In genomic region chr9:87519415-87519989, GRCh38 we compare ENCODE assay signal across 16 cellular contexts. TPM values are rescaled to one million over a fixed set of nuclear protein-coding genes. Genes with fewer than 3 reads are reported as not detected.
DNase-seq lines count a peak whose midpoint lies in the region; ATAC-seq and TF ChIP-seq lines count a peak whose summit lies in the region.
"Had no signal": no experiment of that assay in that cellular context is flagged by ENCODE, and none has a peak within 500 bp of the region (broad histone marks: within the 10 kb centered on the region; RNA-seq: fewer than 3 reads in every experiment).

No MANE protein-coding gene starts in this region.

- no peak overlapping the region for H2BK120ac ChIP-seq in neuronal stem cell (ENCODE audit: low read depth, low read length)

- H4K91ac ChIP-seq in neuronal stem cell (ENCODE audit: low read depth, low read length, poor library complexity): no peak overlapping the region

- no peak overlapping the region for H2AK5ac ChIP-seq in neuronal stem cell (ENCODE audit: low read depth, low read length)

- intact Hi-C loops in upper lobe of right lung (cut with DNase I): no loop called here

- H2BK5ac ChIP-seq in neuronal stem cell (ENCODE audit: low read length): no peak overlapping the region

- H2AFZ ChIP-seq in neuronal stem cell (ENCODE audit: low read length): no peak overlapping the region

- ATAC-seq in upper lobe of right lung (no peak), GM21528 (IDR thresholded peaks at IDR 0.05; ENCODE audit: low FRiP score, unreplicated experiment) (no peak)
- ATAC-seq: activated CD8-positive, alpha-beta T cell treated with anti-CD3 and anti-CD28 coated beads for 36 hours; activated T-cell treated with anti-CD3 and anti-CD28 coated beads, Interleukin-2, amount 50 U/mL, for 4 hours had no signal

- no peak overlapping the region for H3K18ac ChIP-seq in neuronal stem cell (ENCODE audit: low read length)

- TF ChIP-seq CTCF in upper lobe of right lung (IDR thresholded peaks at IDR 0.05): no peak

- WGBS in HUES64: 49% methylated on average over 5 of the region's 5 CpGs
- WGBS in neuronal stem cell (ENCODE audit: extremely low coverage in 2 of 2, insufficient read length in 2 of 2, insufficient replicate concordance in 1 of 2), 2 donors: no CpG with 5 or more reads among the region's 5 CpGs

- no peak overlapping the region for H2BK15ac ChIP-seq in neuronal stem cell (ENCODE audit: low read length)

- DNase-seq in ecto neural progenitor cell (ENCODE audit: low spot score): peak; percentile 17
- no peak for DNase-seq in neuronal stem cell (ENCODE audit: low spot score)
- no peak for DNase-seq in upper lobe of right lung
- no peak for DNase-seq in HT-29 (ENCODE audit: low spot score)
- DNase-seq in LoVo (ENCODE audit: low spot score): no peak
- DNase-seq: activated CD8-positive, alpha-beta T cell treated with anti-CD3 and anti-CD28 coated beads for 36 hours; activated naive CD4-positive, alpha-beta T cell treated with anti-CD3 and anti-CD28 coated beads, Interleukin-2, amount 50 U/mL, for 16 hours; activated T-cell treated with anti-CD3 and anti-CD28 coated beads, Interleukin-2, amount 50 U/mL, for 4 hours; kidney; NCI-H1417 treated with DMSO at 0.1 percent for 48 hours; NCI-H69; spleen had no signal

- peak overlapping the region; percentile 9; the same call in 1 of the 2 replicates for H3K27ac ChIP-seq in HUES64 (ENCODE audit: low read depth, low read length)
- H3K27ac ChIP-seq in neuronal stem cell (replicated peaks; ENCODE audit: low read length): no peak overlapping the region
- H3K27ac ChIP-seq in upper lobe of right lung: peak overlapping the region; percentile 55
- H3K27ac ChIP-seq: prostate gland, VCaP had no signal

- H3K79me1 ChIP-seq in neuronal stem cell (ENCODE audit: low read depth, low read length): peaks cover 4% of the 10 kb centered on the region

- H3K4me1 ChIP-seq in HUES64 (ENCODE audit: insufficient read depth, low read length): peaks cover 33% of the 10 kb centered on the region
- H3K4me1 ChIP-seq in neuronal stem cell (ENCODE audit: control insufficient read depth in 2 of 2, insufficient read depth in 1 of 2, low read depth in 1 of 2, low read length in 2 of 2): peaks cover 2 to 16% of the 10 kb centered on the region in 2 donors
- H3K4me1 ChIP-seq in upper lobe of right lung: peaks cover 52% of the 10 kb centered on the region
- H3K4me1 ChIP-seq: prostate gland had no signal

- H3K14ac ChIP-seq in neuronal stem cell (ENCODE audit: low read length): no peak overlapping the region

- H3K9ac ChIP-seq in HUES64 (ENCODE audit: low read depth, low read length) (no peak overlapping the region), neuronal stem cell (ENCODE audit: low read depth, low read length, poor library complexity) (peak overlapping the region; percentile 25)

- no peak overlapping the region for H2BK12ac ChIP-seq in neuronal stem cell (ENCODE audit: low read length)

- H3K36me3 ChIP-seq in HUES64 (ENCODE audit: insufficient read depth, low read length): peaks cover 6% of the 10 kb centered on the region; the same call in 1 of the 2 replicates
- peaks cover 2 to 33% of the 10 kb centered on the region in 2 donors for H3K36me3 ChIP-seq in neuronal stem cell (replicated peaks in 1 of 2; ENCODE audit: control insufficient read depth in 2 of 2, insufficient read depth in 2 of 2, low read length in 2 of 2)
- no peaks in the 10 kb centered on the region for H3K36me3 ChIP-seq in upper lobe of right lung
- H3K36me3 ChIP-seq: prostate gland, spleen had no signal

- no peak overlapping the region for H3K23ac ChIP-seq in neuronal stem cell (ENCODE audit: low read depth, low read length, poor library complexity)

- H3K27me3 ChIP-seq in HUES64 (ENCODE audit: insufficient read depth, low read length) (no peaks in the 10 kb centered on the region), neuronal stem cell (ENCODE audit: control insufficient read depth in 3 of 3, insufficient read depth in 3 of 3, low read depth in 1 of 3, low read length in 3 of 3) (no peaks in the 10 kb centered on the region), upper lobe of right lung (no peaks in the 10 kb centered on the region)

- H3K9me3 ChIP-seq in HUES64 (ENCODE audit: insufficient read depth, low read depth, low read length) (no peaks in the 10 kb centered on the region), neuronal stem cell (replicated peaks in 1 of 2; ENCODE audit: control insufficient read depth in 2 of 2, insufficient read depth in 1 of 2, low read depth in 1 of 2, low read length in 2 of 2) (peaks cover 0 to 19% of the 10 kb centered on the region in 2 donors), upper lobe of right lung (no peaks in the 10 kb centered on the region)
- H3K9me3 ChIP-seq: prostate gland, spleen had no signal

- H4K8ac ChIP-seq in neuronal stem cell (ENCODE audit: low read depth, low read length): no peak overlapping the region

- no peak overlapping the region for H3K4me2 ChIP-seq in neuronal stem cell (ENCODE audit: insufficient read depth, low read length, poor library complexity, severe bottlenecking)

- H3K4ac ChIP-seq in neuronal stem cell (ENCODE audit: low read length): no peak overlapping the region

- H3K4me3 ChIP-seq in HUES64 (ENCODE audit: low read length): no peak overlapping the region
- H3K4me3 ChIP-seq in neuronal stem cell (ENCODE audit: low read length in 2 of 2): peak overlapping the region in 1 of 2 donors; percentile 22
- no peak overlapping the region for H3K4me3 ChIP-seq in upper lobe of right lung
- H3K4me3 ChIP-seq: prostate gland, spleen had no signal

RNA-seq across cellular contexts. Expression of gene DAPK1, which starts 21.8 kb away (rescaled TPM):
- polyA plus RNA-seq in HUES64 (2013, experiment 1 of 2): 42.8 TPM
- polyA plus RNA-seq in HUES64 (2013, experiment 2 of 2): 41.2 TPM
- 19.4 TPM for polyA plus RNA-seq in neuronal stem cell (2013, experiment 1 of 2)
- polyA plus RNA-seq in neuronal stem cell (2013, experiment 2 of 2): 18.9 TPM
- 168 TPM for total RNA-seq in upper lobe of right lung
- 37.1 and 39.0 TPM in 2 replicates for total RNA-seq in HT-29 (2014; rRNA removed; shearing (Covaris generic))
